Comparison of ENCODE assay signal across 8 cellular contexts in the genomic region with DNA sequence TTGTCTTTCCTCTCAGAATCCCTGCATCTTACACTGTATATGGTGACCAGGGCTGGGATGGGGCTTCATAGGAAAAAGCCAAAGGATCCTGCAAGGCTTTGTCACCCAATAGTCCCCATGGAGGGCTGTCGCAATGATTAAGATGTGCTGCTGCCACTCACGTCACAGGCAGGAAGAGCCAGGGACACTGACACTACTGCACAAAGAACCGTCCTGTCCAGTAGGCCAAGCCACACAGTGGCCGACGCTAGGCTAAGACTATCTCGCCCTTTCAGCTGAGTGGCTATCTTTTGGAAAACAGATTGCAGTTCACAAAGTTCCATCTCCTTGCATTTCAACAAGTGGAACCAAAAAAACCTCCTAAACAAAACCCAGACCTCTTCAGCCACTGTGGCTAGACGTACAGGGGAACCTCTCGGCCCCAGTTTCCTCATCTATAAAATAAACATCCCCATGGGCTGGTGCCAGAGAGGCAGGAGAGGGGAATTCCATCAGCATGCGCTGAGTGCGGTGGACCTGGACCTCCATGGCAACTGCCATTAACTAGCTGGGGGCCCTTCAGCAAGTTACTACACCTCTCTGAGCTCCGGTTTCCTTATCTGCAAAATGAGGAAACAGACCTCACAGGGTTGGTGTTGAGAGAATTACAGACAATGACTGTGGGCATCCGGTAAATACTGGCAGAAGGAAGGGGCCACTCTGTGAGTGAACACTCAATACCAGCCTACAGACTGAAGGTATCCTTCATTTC. TPM values are rescaled to one million over a fixed set of nuclear protein-coding genes. Genes with fewer than 3 reads are reported as not detected.
DNase-seq lines count a peak whose midpoint lies in the region; ATAC-seq and TF ChIP-seq lines count a peak whose summit lies in the region.

No MANE protein-coding gene starts in this region.

- 60 to 75% methylated on average over 8 to 12 of the region's 12 CpGs for WGBS in body of pancreas, 2 donors

- H3K27ac ChIP-seq in body of pancreas (peak overlapping the region in 3 of 4 donors; percentile 13 to 53 (median 40)), muscle layer of colon (ENCODE audit: low read depth, low read length) (peak overlapping the region; percentile 60)

- peak; percentile 30 for ATAC-seq in body of pancreas

- H3K36me3 ChIP-seq in body of pancreas (replicated peaks in 1 of 2; ENCODE audit: insufficient read depth in 1 of 2, low read depth in 2 of 2), result no peaks in the 10 kb centered on the region
- H3K36me3 ChIP-seq in muscle layer of colon (ENCODE audit: insufficient read depth, low read length), result peaks cover 7% of the 10 kb centered on the region

- H3K27me3 ChIP-seq in body of pancreas (no peaks in the 10 kb centered on the region), muscle layer of colon (ENCODE audit: control insufficient read depth in 1 of 2, insufficient read depth in 2 of 2, low read length in 2 of 2) (no peaks in the 10 kb centered on the region)

- H3K9ac ChIP-seq in muscle layer of colon (ENCODE audit: low read length), result no peak overlapping the region

- TF ChIP-seq POLR2A in body of pancreas (IDR thresholded peaks at IDR 0.05), result no peak

- peak; percentile 68 for DNase-seq in activated CD8-positive, alpha-beta memory T cell treated with anti-CD3 and anti-CD28 coated beads for 24 hours
- DNase-seq in activated CD8-positive, alpha-beta memory T cell treated with anti-CD3 and anti-CD28 coated beads, Interleukin-2, amount 50 U/mL, for 48 hours, result no peak
- DNase-seq in MV-4-11 (lab: John Stamatoyannopoulos, UW), result peak; percentile 82
- DNase-seq in body of pancreas, result no peak
- DNase-seq in NK-92 treated with Interleukin-12 subunit alpha and Interleukin-12 subunit beta, amount 100 ng/mL, for 24 hours (lab: John Stamatoyannopoulos, UW), result no peak
- no peak for DNase-seq in nucleus accumbens (lab: John Stamatoyannopoulos, UW)
- DNase-seq in NCI-H446 (lab: John Stamatoyannopoulos, UW), result no peak

- H3K9me3 ChIP-seq in body of pancreas, result no peaks in the 10 kb centered on the region
- no peaks in the 10 kb centered on the region for H3K9me3 ChIP-seq in muscle layer of colon (ENCODE audit: low read length)

- H3K4me1 ChIP-seq in body of pancreas (peaks cover 36% of the 10 kb centered on the region), muscle layer of colon (ENCODE audit: insufficient read depth, low read length) (peaks cover 86% of the 10 kb centered on the region)

- no peak for TF ChIP-seq CTCF in body of pancreas (IDR thresholded peaks at IDR 0.05)

- H3K4me3 ChIP-seq in body of pancreas (no peak overlapping the region), muscle layer of colon (ENCODE audit: low read depth in 1 of 2, low read length in 2 of 2) (peak overlapping the region in 1 of 2 donors; percentile 10)

- intact Hi-C loops in body of pancreas (cut with DNase I), result no loop called here

RNA-seq across cellular contexts. Expression of a gene that starts 8.7 kb away (rescaled TPM):
- total RNA-seq in body of pancreas, result 10 to 100 TPM; 35.5 to 54.1 TPM

Comparison
In these comparisons a context has a peak if more than half of its experiments do, and no peak if none do; other contexts are left out.
1. DNase-seq: peak in activated CD8-positive, alpha-beta memory T cell treated with anti-CD3 and anti-CD28 coated beads for 24 hours (single experiment) and MV-4-11 (single experiment); none in activated CD8-positive, alpha-beta memory T cell treated with anti-CD3 and anti-CD28 coated beads, Interleukin-2, amount 50 U/mL, for 48 hours (single experiment), body of pancreas (0 of 4), NK-92 treated with Interleukin-12 subunit alpha and Interleukin-12 subunit beta, amount 100 ng/mL, for 24 hours (single experiment), nucleus accumbens (0 of 56) and NCI-H446 (0 of 2).